In the genomic region with DNA sequence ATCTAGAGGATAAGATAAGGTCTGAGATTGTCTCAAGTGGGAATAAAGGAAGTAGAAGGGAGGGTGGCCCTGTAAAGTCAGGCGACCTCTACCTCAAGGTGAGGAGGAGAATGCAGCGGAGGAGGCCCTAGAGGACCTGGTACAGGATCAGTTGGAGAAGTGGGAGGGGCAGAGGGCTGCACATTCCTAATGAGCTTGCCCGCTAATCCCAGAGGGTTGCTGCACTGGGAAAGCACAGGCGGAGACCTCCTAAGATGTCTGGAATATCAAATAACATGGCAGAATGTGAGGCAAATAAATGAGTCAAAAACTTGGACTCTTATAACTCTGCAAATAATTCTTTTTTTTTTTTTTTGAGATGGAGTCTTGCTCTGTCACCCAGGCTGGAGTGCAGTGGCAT, we compare ENCODE assay signal across 15 cellular contexts. TPM values are rescaled to one million over a fixed set of nuclear protein-coding genes. Genes with fewer than 3 reads are reported as not detected.
DNase-seq lines count a peak whose midpoint lies in the region; ATAC-seq, FAIRE-seq and TF ChIP-seq lines count a peak whose summit lies in the region.
"Had no signal": no experiment of that assay in that cellular context is flagged by ENCODE, and none has a peak within 500 bp of the region (broad histone marks: within the 10 kb centered on the region; RNA-seq: fewer than 3 reads in every experiment).

No MANE protein-coding gene starts in this region.

- no TSS peak for BruUV-seq in HepG2 (replicated peaks; lab: Mats Ljungman, UMichigan)

- H3K36me3 ChIP-seq in SJCRH30 (no peaks in the 10 kb centered on the region), HepG2 (replicated peaks in 1 of 2; ENCODE audit: control insufficient read depth in 1 of 2, insufficient read depth in 2 of 2, low read length in 2 of 2) (no peaks in the 10 kb centered on the region)
- H3K36me3 ChIP-seq: HAP-1, Peyer's patch had no signal

- CTCF ChIA-PET in HepG2 (lab: Yijun Ruan, JAX; ENCODE audit: low intra/inter-chr PET ratio, low total read pairs), result no interaction called here

- no peak overlapping the region for H3K4me2 ChIP-seq in HepG2 (ENCODE audit: low read depth, low read length)

- H3K79me2 ChIP-seq in HepG2 (ENCODE audit: insufficient read depth, low read length), result no peaks in the 10 kb centered on the region

- H3K9ac ChIP-seq in HepG2 (ENCODE audit: insufficient read depth, low read depth, low read length), result no peak overlapping the region

- H3K9me3 ChIP-seq in SJCRH30 (replicated peaks), result no peaks in the 10 kb centered on the region
- H3K9me3 ChIP-seq in HepG2 (ENCODE audit: low read length), result no peaks in the 10 kb centered on the region
- H3K9me3 ChIP-seq: HAP-1, Peyer's patch had no signal

- TF ChIP-seq EP300 in HepG2 (IDR thresholded peaks at IDR 0.05; ENCODE audit: low read depth in 2 of 2, low read length in 2 of 2), result no peak
- TF ChIP-seq EP300 in HepG2 (CRISPR knock-in tag; IDR thresholded peaks at IDR 0.05; ENCODE audit: borderline replicate concordance), result no peak

- TF ChIP-seq POLR2A in HepG2 (IDR thresholded peaks at IDR 0.05; ENCODE audit: insufficient read depth in 1 of 2, low read depth in 2 of 2, low read length in 2 of 2), result no peak

- no peak for FAIRE-seq in HepG2 (lab: Jason Lieb, UNC)
- FAIRE-seq: HTR-8/SVneo had no signal

- POLR2A ChIA-PET in HepG2 (lab: Yijun Ruan, JAX), result no interaction called here

- no peak for TF ChIP-seq CTCF in HepG2 (CRISPR knock-in tag; IDR thresholded peaks at IDR 0.05)

- H4K20me1 ChIP-seq in HepG2 (ENCODE audit: insufficient read depth, low read length), result 0 out of 2 replicates have a peak, but pooled peaks cover 2% of the 10 kb centered on the region

- WGBS in HepG2 (ENCODE audit: low lambda C conversion rate), result 68% methylated on average over 4 of the region's 4 CpGs

- DNase-seq in NCI-H524 (lab: John Stamatoyannopoulos, UW), result peak; percentile 24 to 61
- no peak for DNase-seq in NCI-H524 treated with DMSO at 0.1 percent for 48 hours (lab: John Stamatoyannopoulos, UW)
- DNase-seq in SJCRH30, result peak; percentile 47 to 49
- peak; percentile 62 for DNase-seq in left kidney (ENCODE audit: low read depth, low spot score)
- DNase-seq in activated CD4-positive, alpha-beta T cell treated with anti-CD3 and anti-CD28 coated beads, Interleukin-2, amount 50 U/mL, for 48 hours, result no peak
- DNase-seq in NCI-H2196 (lab: John Stamatoyannopoulos, UW; ENCODE audit: unreplicated experiment), result no peak
- no peak for DNase-seq in AG08396 (ENCODE audit: low spot score)
- no peak for DNase-seq in HepG2 (ENCODE audit: low spot score)
- DNase-seq: DMS79, NCI-H1105, NCI-H2029 treated with DMSO at 0.1 percent for 48 hours, NCI-H748 treated with DMSO at 0.1 percent for 48 hours, Peyer's patch had no signal

- H3K27ac ChIP-seq in SJCRH30, result no peak overlapping the region
- H3K27ac ChIP-seq in HepG2 (ENCODE audit: extremely low read length, insufficient read depth, low read length), result no peak overlapping the region
- H3K27ac ChIP-seq: Peyer's patch had no signal

- in situ Hi-C loops in HepG2 (cut with HindIII; ENCODE audit: extremely low pct_ligation_motif_present, low pct_unique_long_range_greater_than_20kb), result no loop called here

- no peak overlapping the region for H3K4me3 ChIP-seq in SJCRH30
- H3K4me3 ChIP-seq in HepG2 (replicated peaks in 1 of 3; ENCODE audit: insufficient read depth in 1 of 3, low read depth in 2 of 3, low read length in 3 of 3), result no peak overlapping the region
- H3K4me3 ChIP-seq: HAP-1, Peyer's patch had no signal

- H3K27me3 ChIP-seq in SJCRH30, result no peaks in the 10 kb centered on the region
- H3K27me3 ChIP-seq in HepG2 (ENCODE audit: control insufficient read depth in 1 of 2, insufficient read depth in 2 of 2, low read length in 2 of 2), result peaks cover 2 to 44% of the 10 kb centered on the region in 2 experiments
- H3K27me3 ChIP-seq: Peyer's patch had no signal

- ATAC-seq in HepG2, result no peak

- no peak overlapping the region for H2AFZ ChIP-seq in HepG2 (ENCODE audit: low read length)

- intact Hi-C loops in HepG2 (cut with micrococcal nuclease; ENCODE audit: unreplicated experiment), result no loop called here

- no peak for TF ChIP-seq RAD21 in HepG2 (CRISPR knock-in tag; IDR thresholded peaks at IDR 0.05)

- H3K4me1 ChIP-seq in SJCRH30, result peaks cover 12% of the 10 kb centered on the region; the same call in 1 of the 2 replicates
- peaks cover 5% of the 10 kb centered on the region; the same call in 1 of the 2 replicates for H3K4me1 ChIP-seq in HepG2 (ENCODE audit: insufficient read depth, low read length)
- H3K4me1 ChIP-seq: HAP-1 had no signal

TF ChIP-seq in HepG2, 621 proteins besides CTCF, POLR2A, EP300 and RAD21 (continues in another document):
- TF ChIP-seq ZNF501 (CRISPR knock-in tag; IDR thresholded peaks at IDR 0.05), result no peak
- no peak for TF ChIP-seq RFXAP (CRISPR knock-in tag; IDR thresholded peaks at IDR 0.05; ENCODE audit: borderline replicate concordance)
- no peak for TF ChIP-seq ZNF788 (CRISPR knock-in tag; IDR thresholded peaks at IDR 0.05; ENCODE audit: borderline replicate concordance)
- TF ChIP-seq ZNF383 (CRISPR knock-in tag; IDR thresholded peaks at IDR 0.05; ENCODE audit: borderline replicate concordance), result no peak
- TF ChIP-seq ZNF891 (CRISPR knock-in tag; IDR thresholded peaks at IDR 0.05), result no peak
- TF ChIP-seq ZNF382 (CRISPR knock-in tag; IDR thresholded peaks at IDR 0.05; ENCODE audit: borderline replicate concordance), result no peak
- no peak for TF ChIP-seq ZBTB8A (CRISPR knock-in tag; IDR thresholded peaks at IDR 0.05; ENCODE audit: borderline replicate concordance, low read depth)
- no peak for TF ChIP-seq ZBTB7A (CRISPR knock-in tag; IDR thresholded peaks at IDR 0.05)
- TF ChIP-seq MLLT10 (CRISPR knock-in tag; IDR thresholded peaks at IDR 0.05), result no peak
- no peak for TF ChIP-seq SNAI1 (CRISPR knock-in tag; IDR thresholded peaks at IDR 0.05; ENCODE audit: borderline replicate concordance)
- no peak for TF ChIP-seq MAF1 (CRISPR knock-in tag; IDR thresholded peaks at IDR 0.05; ENCODE audit: borderline replicate concordance)
- no peak for TF ChIP-seq ZNF329 (CRISPR knock-in tag; IDR thresholded peaks at IDR 0.05; ENCODE audit: low read depth)
- no peak for TF ChIP-seq TFDP2 (CRISPR knock-in tag; IDR thresholded peaks at IDR 0.05)
- no peak for TF ChIP-seq MED1 (CRISPR knock-in tag; IDR thresholded peaks at IDR 0.05)

RNA-seq across cellular contexts. Expression of gene VPS8, which starts 30.2 kb away (rescaled TPM):
- total RNA-seq in SJCRH30 (2014; rRNA removed; shearing (Covaris generic)), result 44.3 and 47.2 TPM in 2 replicates
- total RNA-seq in HepG2 (2016; rRNA removed; fragmentation: Illumina TruSeq; extraction: Trizol), result 32.6 and 35.1 TPM in 2 replicates
- total RNA-seq in HepG2 (2016; cell fraction: cytosol; rRNA removed; fragmentation: Illumina TruSeq; extraction: Trizol; ENCODE audit: low read depth), result 21.2 and 26.3 TPM in 2 replicates
- 34.3 and 35.4 TPM in 2 replicates for total RNA-seq in HepG2 (2016; cell fraction: insoluble cytoplasmic fraction; rRNA removed; fragmentation: Illumina TruSeq; extraction: Trizol)
- 18.6 and 21.1 TPM in 2 replicates for total RNA-seq in HepG2 (2016; cell fraction: membrane; rRNA removed; fragmentation: Illumina TruSeq; extraction: Trizol)
- total RNA-seq in HepG2 (2016; cell fraction: nucleus; rRNA removed; fragmentation: Illumina TruSeq; extraction: Trizol), result 91.6 and 95.2 TPM in 2 replicates
- polyA plus RNA-seq in HepG2 (2011; rRNA removed), result 14.2 and 16.4 TPM in 2 replicates
- polyA plus RNA-seq in HepG2 (2011; cell fraction: cytosol; rRNA removed), result 4.5 and 7.5 TPM in 2 replicates
- 45.8 and 48.3 TPM in 2 replicates for polyA plus RNA-seq in HepG2 (2011; cell fraction: nucleus; rRNA removed)
- polyA plus RNA-seq in HepG2 (2012), result 12.4 and 13.2 TPM in 2 replicates
- polyA plus RNA-seq in HepG2 (2016; cell fraction: cytosol; fragmentation: Illumina TruSeq; extraction: Trizol; ENCODE audit: low read depth), result 4.6 and 5.5 TPM in 2 replicates
- polyA plus RNA-seq in HepG2 (2016; cell fraction: insoluble cytoplasmic fraction; fragmentation: Illumina TruSeq; extraction: Trizol; ENCODE audit: low read depth), result 15.5 and 17.1 TPM in 2 replicates
- polyA plus RNA-seq in HepG2 (2016; cell fraction: membrane; fragmentation: Illumina TruSeq; extraction: Trizol; ENCODE audit: low read depth), result 4.7 and 5.3 TPM in 2 replicates
- polyA plus RNA-seq in HepG2 (2016; cell fraction: nucleus; fragmentation: Illumina TruSeq; extraction: Trizol; ENCODE audit: insufficient read depth, low read depth), result 52.8 and 56.9 TPM in 2 replicates
- 30.8 and 54.1 TPM in 2 replicates for polyA minus RNA-seq in HepG2 (2011; rRNA and poly(A)+ RNA removed; ENCODE audit: low replicate concordance)
- polyA minus RNA-seq in HepG2 (2011; cell fraction: cytosol; rRNA and poly(A)+ RNA removed), result 12.9 and 20.4 TPM in 2 replicates
- polyA minus RNA-seq in HepG2 (2011; cell fraction: nucleus; rRNA and poly(A)+ RNA removed), result 182 and 228 TPM in 2 replicates

Comparison
In these comparisons a context has a peak if more than half of its experiments do, and no peak if none do; other contexts are left out.
1. DNase-seq: peak in NCI-H524 (2 of 2), SJCRH30 (2 of 2) and left kidney (single experiment); none in NCI-H524 treated with DMSO at 0.1 percent for 48 hours (single experiment), activated CD4-positive, alpha-beta T cell treated with anti-CD3 and anti-CD28 coated beads, Interleukin-2, amount 50 U/mL, for 48 hours (0 of 2), NCI-H2196 (single experiment), AG08396 (single experiment) and HepG2 (single experiment).